Comparison of ENCODE assay signal across 1 cellular context in the genomic region with DNA sequence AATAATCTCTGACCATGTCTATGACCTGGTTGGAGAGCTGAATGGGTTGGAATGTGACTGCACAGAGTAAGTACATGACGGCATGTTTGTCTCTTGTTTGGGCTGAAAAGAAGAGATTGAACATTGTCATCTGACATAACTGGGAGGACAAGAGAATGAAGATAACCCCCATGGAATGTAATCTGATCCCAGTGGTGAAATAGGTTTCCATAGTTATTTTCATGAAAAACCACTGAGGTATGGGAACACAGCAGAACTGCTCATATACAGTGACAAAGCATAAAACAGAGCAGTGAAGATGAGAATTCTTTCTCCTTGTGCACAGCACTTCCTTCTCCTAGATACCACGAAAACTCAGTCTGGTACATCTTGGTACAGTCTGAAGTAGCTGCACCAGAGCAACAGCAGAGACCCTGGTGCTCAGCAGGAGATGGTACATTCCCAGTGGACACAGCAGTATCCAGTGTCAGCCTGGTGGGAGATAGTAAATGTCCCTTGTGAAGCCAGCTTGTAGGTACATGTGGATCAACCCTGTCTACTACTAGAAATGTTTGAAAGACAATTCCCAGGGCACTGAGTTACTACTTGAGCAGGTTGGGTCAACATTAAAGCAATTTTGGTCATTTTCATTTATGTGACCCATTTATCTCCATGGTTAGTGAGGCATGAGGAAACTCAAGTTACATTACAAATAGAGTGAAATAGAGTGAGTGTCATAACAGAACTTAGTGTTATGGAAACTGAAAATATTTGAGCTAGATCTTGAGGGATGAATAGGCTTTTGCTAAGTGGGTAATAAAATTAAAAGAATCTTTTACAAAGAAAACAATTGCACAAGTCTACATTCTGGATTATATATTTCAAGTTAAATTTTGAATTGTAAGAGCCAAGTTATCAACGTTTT.
TF ChIP-seq lines count a peak whose summit lies in the region.

No MANE protein-coding gene starts in this region.

TF ChIP-seq in A549, 52 proteins besides CTCF, POLR2A, EP300 and RAD21 (continued from another document):
- TF ChIP-seq ZNF302 (CRISPR knock-in tag; IDR thresholded peaks at IDR 0.05): no peak
